Comparison of ENCODE assay signal across 8 cellular contexts in the genomic region with DNA sequence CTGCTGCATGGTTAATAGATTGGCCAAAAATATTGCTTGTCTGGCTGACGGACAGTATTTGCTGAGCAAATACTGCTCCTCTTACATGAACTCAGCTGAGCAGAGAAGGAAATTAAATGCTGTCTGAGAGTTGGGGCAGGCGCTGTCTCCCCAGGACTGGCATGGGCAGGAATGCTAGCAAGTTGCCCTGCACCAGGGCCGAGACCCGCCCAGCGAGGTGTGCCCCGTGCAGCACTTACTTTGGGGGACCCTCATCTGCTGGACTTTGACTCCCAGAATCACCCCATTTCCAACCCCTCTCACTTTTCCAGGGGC. TPM values are rescaled to one million over a fixed set of nuclear protein-coding genes. Genes with fewer than 3 reads are reported as not detected.
DNase-seq lines count a peak whose midpoint lies in the region; ATAC-seq lines count a peak whose summit lies in the region.

No MANE protein-coding gene starts in this region.

- H3K27ac Mint-ChIP-seq in activated CD8-positive, alpha-beta T cell treated with anti-CD3 and anti-CD28 coated beads, Interleukin-2, amount 10 ng/mL, durations not matched to agents 7 days and 5 days: peak overlapping the region; percentile 82
- peak overlapping the region in 1 of 2 donors; percentile 89 for H3K27ac Mint-ChIP-seq in stimulated activated naive CD8-positive, alpha-beta T cell treated with anti-CD3 and anti-CD28 coated beads, Interleukin-15, amount 100 ng/mL, for 72 hours

- DNase-seq in NCI-H748 (lab: John Stamatoyannopoulos, UW; ENCODE audit: unreplicated experiment): peak; percentile 13
- DNase-seq in NCI-H748 treated with DMSO at 0.1 percent for 48 hours (lab: John Stamatoyannopoulos, UW): no peak
- no peak for DNase-seq in activated CD8-positive, alpha-beta T cell treated with anti-CD3 and anti-CD28 coated beads, Interleukin-2, amount 10 ng/mL, durations not matched to agents 7 days and 5 days
- DNase-seq in stimulated activated naive CD8-positive, alpha-beta T cell treated with anti-CD3 and anti-CD28 coated beads, Interleukin-15, amount 100 ng/mL, for 72 hours: no peak
- DNase-seq in NCI-H1105 (lab: John Stamatoyannopoulos, UW): no peak
- no peak for DNase-seq in NCI-H1436 treated with DMSO at 0.1 percent for 48 hours (lab: John Stamatoyannopoulos, UW)
- DNase-seq in NCI-H2196 treated with DMSO at 0.1 percent for 48 hours (lab: John Stamatoyannopoulos, UW; ENCODE audit: unreplicated experiment): no peak

- H3K9me3 ChIP-seq in iPS-18c (ENCODE audit: control insufficient read depth, insufficient read depth, low read length): no peaks in the 10 kb centered on the region

- peaks cover 6% of the 10 kb centered on the region for H3K36me3 Mint-ChIP-seq in activated CD8-positive, alpha-beta T cell treated with anti-CD3 and anti-CD28 coated beads, Interleukin-2, amount 10 ng/mL, durations not matched to agents 7 days and 5 days (ENCODE audit: low read depth)

- CTCF ChIA-PET in activated CD8-positive, alpha-beta T cell treated with anti-CD3 and anti-CD28 coated beads, Interleukin-2, amount 10 ng/mL, durations not matched to agents 7 days and 5 days (lab: Charles Lee): interaction anchor here (1.0 to 1.8 kb wide), 4 partner anchors 28 to 76 kb away, joined by 3 to 7 read pairs (median 4); no protein-coding TSS in a partner anchor

- POLR2A ChIA-PET in activated CD8-positive, alpha-beta T cell treated with anti-CD3 and anti-CD28 coated beads, Interleukin-2, amount 10 ng/mL, durations not matched to agents 7 days and 5 days (lab: Charles Lee): no interaction called here

- no peak for ATAC-seq in activated CD8-positive, alpha-beta T cell treated with anti-CD3 and anti-CD28 coated beads, Interleukin-2, amount 10 ng/mL, durations not matched to agents 7 days and 5 days
- no peak for ATAC-seq in stimulated activated naive CD8-positive, alpha-beta T cell treated with anti-CD3 and anti-CD28 coated beads, Interleukin-15, amount 100 ng/mL, for 72 hours

- H3K27me3 Mint-ChIP-seq in activated CD8-positive, alpha-beta T cell treated with anti-CD3 and anti-CD28 coated beads, Interleukin-2, amount 10 ng/mL, durations not matched to agents 7 days and 5 days (ENCODE audit: low read depth): no peaks in the 10 kb centered on the region
- H3K27me3 Mint-ChIP-seq in stimulated activated naive CD8-positive, alpha-beta T cell treated with anti-CD3 and anti-CD28 coated beads, Interleukin-15, amount 100 ng/mL, for 72 hours: no peaks in the 10 kb centered on the region

- H3K4me3 ChIP-seq in iPS-18c (ENCODE audit: insufficient read depth, low read depth, low read length): peak overlapping the region; percentile 60

- H3K4me3 Mint-ChIP-seq in activated CD8-positive, alpha-beta T cell treated with anti-CD3 and anti-CD28 coated beads, Interleukin-2, amount 10 ng/mL, durations not matched to agents 7 days and 5 days: peak overlapping the region; percentile 81
- peak overlapping the region; percentile 80 to 84 for H3K4me3 Mint-ChIP-seq in stimulated activated naive CD8-positive, alpha-beta T cell treated with anti-CD3 and anti-CD28 coated beads, Interleukin-15, amount 100 ng/mL, for 72 hours

- H3K4me1 Mint-ChIP-seq in activated CD8-positive, alpha-beta T cell treated with anti-CD3 and anti-CD28 coated beads, Interleukin-2, amount 10 ng/mL, durations not matched to agents 7 days and 5 days (ENCODE audit: low read depth): peaks cover 54% of the 10 kb centered on the region
- peaks cover 80% of the 10 kb centered on the region for H3K4me1 Mint-ChIP-seq in stimulated activated naive CD8-positive, alpha-beta T cell treated with anti-CD3 and anti-CD28 coated beads, Interleukin-15, amount 100 ng/mL, for 72 hours

- H3K9me3 Mint-ChIP-seq in activated CD8-positive, alpha-beta T cell treated with anti-CD3 and anti-CD28 coated beads, Interleukin-2, amount 10 ng/mL, durations not matched to agents 7 days and 5 days (ENCODE audit: insufficient read depth): no peaks in the 10 kb centered on the region
- no peaks in the 10 kb centered on the region for H3K9me3 Mint-ChIP-seq in stimulated activated naive CD8-positive, alpha-beta T cell treated with anti-CD3 and anti-CD28 coated beads, Interleukin-15, amount 100 ng/mL, for 72 hours

RNA-seq across cellular contexts. Expression of gene FBRSL1, which starts 1.4 kb away (rescaled TPM):
- 10 to 100 TPM; 51.2 to 58.5 TPM for total RNA-seq in activated CD8-positive, alpha-beta T cell treated with anti-CD3 and anti-CD28 coated beads, Interleukin-2, amount 10 ng/mL, durations not matched to agents 7 days and 5 days
